ENCODE assay signal across 22 cellular contexts in genomic region chr15:76391847-76392246, GRCh38.
"Had no signal": no experiment of that assay in that cellular context is flagged by ENCODE, and none has a peak within 500 bp of the region (broad histone marks: within the 10 kb centered on the region; RNA-seq: fewer than 3 reads in every experiment).

No MANE protein-coding gene starts in this region.

- H3K27ac ChIP-seq: colonic mucosa, dorsolateral prefrontal cortex, esophagus muscularis mucosa, foreskin keratinocyte, lower lobe of right lung, testis, vagina had no signal

- H3K9me3 ChIP-seq: colonic mucosa, esophagus muscularis mucosa, lower lobe of right lung, mucosa of descending colon, testis, vagina had no signal

- H3K4me1 ChIP-seq: colonic mucosa, esophagus muscularis mucosa, foreskin keratinocyte, lower lobe of right lung, testis, vagina had no signal

- H3K36me3 ChIP-seq: colonic mucosa, lower lobe of right lung, vagina had no signal

- H3K4me3 ChIP-seq: colonic mucosa, dorsolateral prefrontal cortex, esophagus muscularis mucosa, lower lobe of right lung, mucosa of descending colon, testis, vagina had no signal

- DNase-seq: activated CD4-positive, alpha-beta memory T cell treated with anti-CD3 and anti-CD28 coated beads for 36 hours; activated CD4-positive, alpha-beta T cell treated with anti-CD3 and anti-CD28 coated beads for 48 hours; activated naive CD4-positive, alpha-beta T cell treated with Interleukin-2 at 50 U/mL for 16 hours; activated naive CD8-positive, alpha-beta T cell treated with anti-CD3 and anti-CD28 coated beads for 36 hours; activated T-cell treated with anti-CD3 and anti-CD28 coated beads, Interleukin-2, amount 50 U/mL, for 48 hours; amniotic stem cell; colonic mucosa; dorsolateral prefrontal cortex; foreskin keratinocyte; kidney; lower lobe of right lung; mesendoderm; mucosa of descending colon; naive B cell; occipital lobe; posterior cingulate gyrus; stimulated activated CD4-positive, alpha-beta T cell treated with anti-CD3 and anti-CD28 coated beads, Interleukin-2, amount 100 ng/mL, for 48 hours; stimulated activated CD8-positive, alpha-beta memory T cell treated with anti-CD3 and anti-CD28 coated beads, Interleukin-4, amount 100 ng/mL, for 48 hours; stimulated activated naive B cell treated with anti-CD40 and anti-IgM and Interleukin-4, amounts not matched to agents 10 μg/mL and 1 μg/mL and 100 μg/mL, for 72 hours; testis had no signal
